In the genomic region with DNA sequence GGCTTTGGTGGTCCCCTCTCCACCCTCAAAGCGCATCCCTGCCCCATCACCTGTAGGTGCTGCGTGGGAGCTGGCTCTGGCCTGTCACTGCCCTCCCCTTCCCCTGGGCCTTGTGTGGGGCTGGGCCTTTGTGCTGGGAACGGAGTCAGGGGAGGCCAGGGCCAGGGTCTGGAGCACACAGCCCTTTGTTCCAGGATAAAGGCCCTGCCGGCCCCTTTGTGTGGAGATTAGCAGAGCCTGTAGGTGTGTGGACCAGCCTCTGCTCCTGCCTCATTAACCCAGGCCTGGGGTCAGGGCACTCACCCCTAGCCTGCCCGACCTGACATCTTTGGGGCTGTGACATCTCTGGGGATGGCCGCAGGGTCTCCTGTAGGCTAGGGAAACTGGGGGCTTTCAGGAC, we compare ENCODE assay signal across 17 cellular contexts. TPM values are rescaled to one million over a fixed set of nuclear protein-coding genes. Genes with fewer than 3 reads are reported as not detected.
"Had no signal": no experiment of that assay in that cellular context is flagged by ENCODE, and none has a peak within 500 bp of the region (broad histone marks: within the 10 kb centered on the region; RNA-seq: fewer than 3 reads in every experiment).

No MANE protein-coding gene starts in this region.

- H3K9me3 ChIP-seq: gastroesophageal sphincter, heart right ventricle, ovary, thoracic aorta had no signal

- H3K36me3 Mint-ChIP-seq: activated naive CD8-positive, alpha-beta T cell treated with anti-CD3 and anti-CD28 coated beads, Interleukin-2, amount 10 ng/mL, durations not matched to agents 7 days and 5 days; natural killer cell treated with Interleukin-12 subunit alpha and Interleukin-12 subunit beta and Interleukin-15 and Interleukin-18, amount 100 ng/mL, for 72 hours; stimulated activated effector memory CD8-positive, alpha-beta T cell treated with anti-CD3 and anti-CD28 coated beads, Interleukin-12 subunit alpha, Interleukin-12 subunit beta, amount 100 ng/mL, for 72 hours; T-cell had no signal

- DNase-seq: activated CD4-positive, alpha-beta T cell treated with anti-CD3 and anti-CD28 coated beads for 4 hours; activated CD8-positive, alpha-beta memory T cell treated with anti-CD3 and anti-CD28 coated beads, Interleukin-2, amount 50 U/mL, for 48 hours; activated CD8-positive, alpha-beta T cell treated with anti-CD3 and anti-CD28 coated beads for 36 hours; activated gamma-delta T cell treated with Interleukin-2 at 50 U/mL for 16 hours; activated naive CD8-positive, alpha-beta T cell treated with anti-CD3 and anti-CD28 coated beads, Interleukin-2, amount 10 ng/mL, durations not matched to agents 7 days and 5 days; aorta; dorsolateral prefrontal cortex; heart right ventricle; ovary; stimulated activated CD4-positive, alpha-beta T cell treated with anti-CD3 and anti-CD28 coated beads, Interleukin-1b, Interleukin-23, amount 100 ng/mL, for 48 hours; T-cell; WERI-Rb-1 had no signal

- H3K27ac Mint-ChIP-seq: activated CD8-positive, alpha-beta T cell treated with anti-CD3 and anti-CD28 coated beads for 36 hours; activated naive CD8-positive, alpha-beta T cell treated with anti-CD3 and anti-CD28 coated beads, Interleukin-2, amount 10 ng/mL, durations not matched to agents 7 days and 5 days; natural killer cell treated with Interleukin-12 subunit alpha and Interleukin-12 subunit beta and Interleukin-15 and Interleukin-18, amount 100 ng/mL, for 72 hours; stimulated activated effector memory CD8-positive, alpha-beta T cell treated with anti-CD3 and anti-CD28 coated beads, Interleukin-12 subunit alpha, Interleukin-12 subunit beta, amount 100 ng/mL, for 72 hours; T-cell had no signal

- H3K9me3 Mint-ChIP-seq: activated CD8-positive, alpha-beta T cell treated with anti-CD3 and anti-CD28 coated beads for 36 hours; activated naive CD8-positive, alpha-beta T cell treated with anti-CD3 and anti-CD28 coated beads, Interleukin-2, amount 10 ng/mL, durations not matched to agents 7 days and 5 days; natural killer cell treated with Interleukin-12 subunit alpha and Interleukin-12 subunit beta and Interleukin-15 and Interleukin-18, amount 100 ng/mL, for 72 hours; stimulated activated effector memory CD8-positive, alpha-beta T cell treated with anti-CD3 and anti-CD28 coated beads, Interleukin-12 subunit alpha, Interleukin-12 subunit beta, amount 100 ng/mL, for 72 hours; T-cell had no signal

- H3K27ac ChIP-seq: thoracic aorta, WERI-Rb-1 had no signal

- H3K4me3 ChIP-seq: gastroesophageal sphincter, ovary, thoracic aorta had no signal

- H3K4me1 Mint-ChIP-seq: activated naive CD8-positive, alpha-beta T cell treated with anti-CD3 and anti-CD28 coated beads, Interleukin-2, amount 10 ng/mL, durations not matched to agents 7 days and 5 days; stimulated activated effector memory CD8-positive, alpha-beta T cell treated with anti-CD3 and anti-CD28 coated beads, Interleukin-12 subunit alpha, Interleukin-12 subunit beta, amount 100 ng/mL, for 72 hours had no signal

- H3K36me3 ChIP-seq: ovary, thoracic aorta had no signal

- H3K4me3 Mint-ChIP-seq: activated CD8-positive, alpha-beta T cell treated with anti-CD3 and anti-CD28 coated beads for 36 hours; activated naive CD8-positive, alpha-beta T cell treated with anti-CD3 and anti-CD28 coated beads, Interleukin-2, amount 10 ng/mL, durations not matched to agents 7 days and 5 days; natural killer cell treated with Interleukin-12 subunit alpha and Interleukin-12 subunit beta and Interleukin-15 and Interleukin-18, amount 100 ng/mL, for 72 hours had no signal

- ATAC-seq: activated CD8-positive, alpha-beta T cell treated with anti-CD3 and anti-CD28 coated beads for 36 hours; gastroesophageal sphincter; heart right ventricle; left lobe of liver; natural killer cell treated with Interleukin-12 subunit alpha and Interleukin-12 subunit beta and Interleukin-15 and Interleukin-18, amount 100 ng/mL, for 72 hours; stimulated activated effector memory CD8-positive, alpha-beta T cell treated with anti-CD3 and anti-CD28 coated beads, Interleukin-12 subunit alpha, Interleukin-12 subunit beta, amount 100 ng/mL, for 72 hours; T-cell had no signal

- H3K27me3 ChIP-seq: dorsolateral prefrontal cortex, gastroesophageal sphincter, ovary had no signal

RNA-seq across cellular contexts. Expression of a gene that starts 8.9 kb away (rescaled TPM):
- total RNA-seq: natural killer cell treated with Interleukin-12 subunit alpha and Interleukin-12 subunit beta and Interleukin-15 and Interleukin-18, amount 100 ng/mL, for 72 hours had no signal
